ENCODE assay signal across 1 cellular context in genomic region chr1:225601902-225602589, GRCh38.
A peak's percentile ranks its signal among the peaks of the same experiment; 100 is the strongest.
TF ChIP-seq lines count a peak whose summit lies in the region.

No MANE protein-coding gene starts in this region.

TF ChIP-seq in HEK293, 187 proteins besides CTCF, POLR2A, EP300 and RAD21 (continued from another document):
- TF ChIP-seq ZNF639 (tag by site-specific recombination; IDR thresholded peaks at IDR 0.05) = no peak
- no peak for TF ChIP-seq ZBTB21 (tag by site-specific recombination; IDR thresholded peaks at IDR 0.05)
- no peak for TF ChIP-seq PRDM6 (tag by site-specific recombination; IDR thresholded peaks at IDR 0.05)
- no peak for TF ChIP-seq ZNF221 (tag by site-specific recombination; IDR thresholded peaks at IDR 0.05; ENCODE audit: borderline replicate concordance)
- peak; percentile 99 for TF ChIP-seq ZNF133 (tag by site-specific recombination; IDR thresholded peaks at IDR 0.05)
- no peak for TF ChIP-seq ZBTB11 (tag by site-specific recombination; conservative IDR thresholded peaks at IDR 0.05; ENCODE audit: low read depth)
- TF ChIP-seq ZNF302 (tag by site-specific recombination; IDR thresholded peaks at IDR 0.05; ENCODE audit: low read depth) = no peak
- no peak for TF ChIP-seq HOXD13 (CRISPR knock-in tag; IDR thresholded peaks at IDR 0.05; ENCODE audit: borderline replicate concordance)
- TF ChIP-seq GLIS2 (tag by site-specific recombination; IDR thresholded peaks at IDR 0.05) = no peak
- TF ChIP-seq ZNF404 (tag by site-specific recombination; IDR thresholded peaks at IDR 0.05) = no peak
- TF ChIP-seq ZNF280D (tag by site-specific recombination; IDR thresholded peaks at IDR 0.05) = no peak
- TF ChIP-seq ZNF596 (tag by site-specific recombination; IDR thresholded peaks at IDR 0.05) = no peak
- TF ChIP-seq ZIC2 (tag by site-specific recombination; IDR thresholded peaks at IDR 0.05) = no peak
- no peak for TF ChIP-seq ZNF610 (tag by site-specific recombination; IDR thresholded peaks at IDR 0.05; ENCODE audit: borderline replicate concordance)
- no peak for TF ChIP-seq SCRT1 (tag by site-specific recombination; IDR thresholded peaks at IDR 0.05; ENCODE audit: borderline replicate concordance)
- TF ChIP-seq ZNF354C (tag by site-specific recombination; IDR thresholded peaks at IDR 0.05; ENCODE audit: borderline replicate concordance, low read depth) = no peak
- no peak for TF ChIP-seq ZNF423 (tag by site-specific recombination; IDR thresholded peaks at IDR 0.05)
- TF ChIP-seq ZNF791 (tag by site-specific recombination; IDR thresholded peaks at IDR 0.05) = no peak
- no peak for TF ChIP-seq ZNF10 (tag by site-specific recombination; IDR thresholded peaks at IDR 0.05)
- TF ChIP-seq ZNF24 (tag by site-specific recombination; IDR thresholded peaks at IDR 0.05) = no peak
- no peak for TF ChIP-seq ZNF274 (IDR thresholded peaks at IDR 0.05; ENCODE audit: low read length)
- TF ChIP-seq ZNF274 (tag by site-specific recombination; IDR thresholded peaks at IDR 0.05; ENCODE audit: borderline replicate concordance) = no peak
- no peak for TF ChIP-seq ZNF530 (tag by site-specific recombination; IDR thresholded peaks at IDR 0.05; ENCODE audit: low read depth)
- no peak for TF ChIP-seq ZBTB48 (tag by site-specific recombination; IDR thresholded peaks at IDR 0.05)
- TF ChIP-seq KLF10 (tag by site-specific recombination; IDR thresholded peaks at IDR 0.05) = 0 out of 2 replicates have a peak, but pooled peaks have one; percentile 28
- TF ChIP-seq WT1 (tag by site-specific recombination; IDR thresholded peaks at IDR 0.05) = no peak
- TF ChIP-seq, protein P1, sequence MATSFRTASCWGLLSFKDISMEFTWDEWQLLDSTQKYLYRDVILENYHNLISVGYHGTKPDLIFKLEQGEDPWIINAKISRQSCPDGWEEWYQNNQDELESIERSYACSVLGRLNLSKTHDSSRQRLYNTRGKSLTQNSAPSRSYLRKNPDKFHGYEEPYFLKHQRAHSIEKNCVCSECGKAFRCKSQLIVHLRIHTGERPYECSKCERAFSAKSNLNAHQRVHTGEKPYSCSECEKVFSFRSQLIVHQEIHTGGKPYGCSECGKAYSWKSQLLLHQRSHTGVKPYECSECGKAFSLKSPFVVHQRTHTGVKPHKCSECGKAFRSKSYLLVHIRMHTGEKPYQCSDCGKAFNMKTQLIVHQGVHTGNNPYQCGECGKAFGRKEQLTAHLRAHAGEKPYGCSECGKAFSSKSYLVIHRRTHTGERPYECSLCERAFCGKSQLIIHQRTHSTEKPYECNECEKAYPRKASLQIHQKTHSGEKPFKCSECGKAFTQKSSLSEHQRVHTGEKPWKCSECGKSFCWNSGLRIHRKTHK (tag by site-specific recombination; IDR thresholded peaks at IDR 0.05) = no peak
- peak; percentile 40; the same call in 1 of the 2 replicates for TF ChIP-seq ZNF366 (tag by site-specific recombination; conservative IDR thresholded peaks at IDR 0.05)
- TF ChIP-seq PRDM1 (tag by site-specific recombination; IDR thresholded peaks at IDR 0.05) = 0 out of 2 replicates have a peak, but pooled peaks have one; percentile 10
- TF ChIP-seq ZNF341 (tag by site-specific recombination; IDR thresholded peaks at IDR 0.05; ENCODE audit: low read depth) = no peak
- TF ChIP-seq TCF7L2 (IDR thresholded peaks at IDR 0.05; ENCODE audit: borderline replicate concordance, low read depth, low read length) = peak; percentile 62; the same call in 1 of the 2 replicates
- no peak for TF ChIP-seq SP3 (tag by site-specific recombination; IDR thresholded peaks at IDR 0.05)
- no peak for TF ChIP-seq GFI1B (tag by site-specific recombination; IDR thresholded peaks at IDR 0.05)
- TF ChIP-seq TSHZ1 (tag by site-specific recombination; IDR thresholded peaks at IDR 0.05; ENCODE audit: borderline replicate concordance) = no peak
- no peak for TF ChIP-seq ZNF76 (tag by site-specific recombination; IDR thresholded peaks at IDR 0.05; ENCODE audit: borderline replicate concordance, low read depth)
TF ChIP-seq in HEK293: peak in this region for 5.
